1 cellular context compared by ENCODE assay signal in the genomic region with DNA sequence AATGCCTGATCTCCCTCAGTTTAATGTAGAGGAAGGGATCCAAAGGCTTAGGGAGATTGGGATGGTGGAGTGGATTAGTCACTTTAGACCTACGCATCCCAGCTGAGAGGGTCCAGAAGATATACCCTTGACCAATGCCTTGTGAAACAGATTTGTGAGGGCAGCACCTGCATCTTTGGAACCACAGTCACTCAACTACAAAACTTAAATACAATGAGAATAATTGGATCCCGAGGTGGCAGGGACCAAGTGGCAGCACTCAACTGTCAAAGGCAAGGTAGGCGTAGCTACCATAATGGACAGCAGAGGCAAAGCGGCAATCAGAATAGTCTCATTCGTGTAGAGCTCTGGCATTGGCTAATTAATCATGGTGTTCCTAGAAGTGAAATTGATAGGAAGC. TPM values are rescaled to one million over a fixed set of nuclear protein-coding genes. Genes with fewer than 3 reads are reported as not detected.
"Had no signal": no experiment of that assay in that cellular context is flagged by ENCODE, and none has a peak within 500 bp of the region (broad histone marks: within the 10 kb centered on the region; RNA-seq: fewer than 3 reads in every experiment).

No MANE protein-coding gene starts in this region.

RNA-seq across cellular contexts. Expression of a gene that starts 20.3 kb away (rescaled TPM):
- total RNA-seq: HFFc6 had no signal
